8 cellular contexts compared by ENCODE assay signal in genomic region chr11:128859563-128860441, GRCh38. TPM values are rescaled to one million over a fixed set of nuclear protein-coding genes. Genes with fewer than 3 reads are reported as not detected.
DNase-seq lines count a peak whose midpoint lies in the region; ATAC-seq, FAIRE-seq and TF ChIP-seq lines count a peak whose summit lies in the region.

No MANE protein-coding gene starts in this region.

- H3K36me3 ChIP-seq in RWPE2 (ENCODE audit: low read depth) = no peaks in the 10 kb centered on the region
- H3K36me3 ChIP-seq in left ventricle myocardium inferior = no peaks in the 10 kb centered on the region
- H3K36me3 ChIP-seq in small intestine (ENCODE audit: control insufficient read depth in 2 of 2, insufficient read depth in 2 of 2, low read length in 2 of 2) = no peaks in the 10 kb centered on the region

- no peak for FAIRE-seq in small intestine (lab: Jason Lieb, UNC)

- H3K27me3 ChIP-seq in RWPE2 (ENCODE audit: insufficient read depth, poor library complexity, severe bottlenecking) (no peaks in the 10 kb centered on the region), left ventricle myocardium inferior (ENCODE audit: low read depth) (no peaks in the 10 kb centered on the region), small intestine (ENCODE audit: control insufficient read depth in 2 of 2, insufficient read depth in 2 of 2, low read length in 2 of 2) (no peaks in the 10 kb centered on the region)

- ATAC-seq in GM19023 (IDR thresholded peaks at IDR 0.05; ENCODE audit: unreplicated experiment) (peak; percentile 86), HG03108 (IDR thresholded peaks at IDR 0.05; ENCODE audit: unreplicated experiment) (peak; percentile 90), RWPE2 (ENCODE audit: low read depth) (0 out of 3 replicates have a peak, but pooled peaks have one; percentile 10)

- H3K27ac ChIP-seq in RWPE2 (ENCODE audit: poor library complexity, severe bottlenecking) = no peak overlapping the region
- no peak overlapping the region for H3K27ac ChIP-seq in left ventricle myocardium inferior (replicated peaks)
- H3K27ac ChIP-seq in small intestine (ENCODE audit: low read depth in 1 of 2, low read length in 1 of 2) = no peak overlapping the region

- intact Hi-C loops in left ventricle myocardium inferior (cut with micrococcal nuclease) = no loop called here

- WGBS in small intestine, 3 donors = 18 to 29% (median 28%) methylated on average over 33 of the region's 33 CpGs

- CTCF ChIA-PET in AG04449 (lab: Yijun Ruan, JAX) = interaction anchor here (1.0 to 5.7 kb wide), 5 partner anchors 9 to 702 kb away, joined by 3 to 47 read pairs (median 8); no protein-coding TSS in a partner anchor

- TF ChIP-seq CTCF in AG04449 (IDR thresholded peaks at IDR 0.05; ENCODE audit: insufficient read depth, low read length, missing control alignments) = peak; percentile 73
- peak; percentile 85 for TF ChIP-seq CTCF in RWPE2 (IDR thresholded peaks at IDR 0.05; ENCODE audit: poor library complexity, severe bottlenecking)
- TF ChIP-seq CTCF in left ventricle myocardium inferior (IDR thresholded peaks at IDR 0.05; ENCODE audit: borderline replicate concordance) = peak; percentile 97

- H3K4me1 ChIP-seq in RWPE2 (ENCODE audit: insufficient read depth, poor library complexity, severe bottlenecking) = peaks cover 12% of the 10 kb centered on the region
- H3K4me1 ChIP-seq in left ventricle myocardium inferior = peaks cover 12% of the 10 kb centered on the region
- no peaks in the 10 kb centered on the region for H3K4me1 ChIP-seq in small intestine (ENCODE audit: control insufficient read depth in 2 of 2, insufficient read depth in 1 of 2, low read depth in 1 of 2, low read length in 1 of 2)

- H3K9me3 ChIP-seq in RWPE2 (ENCODE audit: severe bottlenecking) (no peaks in the 10 kb centered on the region), left ventricle myocardium inferior (replicated peaks) (no peaks in the 10 kb centered on the region), small intestine (ENCODE audit: control insufficient read depth, low read depth) (no peaks in the 10 kb centered on the region)

- H3K4me3 ChIP-seq in AG04449 (ENCODE audit: low read depth, low read length) (no peak overlapping the region), RWPE2 (ENCODE audit: severe bottlenecking) (no peak overlapping the region), left ventricle myocardium inferior (no peak overlapping the region), small intestine (ENCODE audit: low read depth in 1 of 2, low read length in 2 of 2) (no peak overlapping the region)

- POLR2A ChIA-PET in AG04449 (lab: Yijun Ruan, JAX) = no interaction called here

- DNase-seq in AG04449 (ENCODE audit: low read depth, low spot score) = no peak
- no peak for DNase-seq in RWPE2 (ENCODE audit: low spot score)
- DNase-seq in activated gamma-delta T cell treated with Interleukin-2 at 50 U/mL for 16 hours = peak; percentile 67
- DNase-seq in left ventricle myocardium inferior = peak; percentile 76
- DNase-seq in small intestine = peak; percentile 59
- DNase-seq in COLO829 (ENCODE audit: low spot score) = no peak

RNA-seq across cellular contexts. Expression of gene KCNJ1, which starts 7.3 kb away (rescaled TPM):
- not detected for total RNA-seq in left ventricle myocardium inferior
- polyA plus RNA-seq in small intestine = under 1 TPM in 1 of 3 donors, not detected in 2; 0.06 TPM

RNA-seq across cellular contexts. Expression of gene KCNJ5, which starts 31.4 kb away (rescaled TPM):
- total RNA-seq in left ventricle myocardium inferior = 5.4 TPM
- polyA plus RNA-seq in small intestine = under 1 TPM in 2 of 3 donors, not detected in 1; 0.54 to 0.76 TPM

Comparison
In these comparisons a context has a peak if more than half of its experiments do, and no peak if none do; other contexts are left out.
1. DNase-seq: peak in activated gamma-delta T cell treated with Interleukin-2 at 50 U/mL for 16 hours (single experiment), left ventricle myocardium inferior (single experiment) and small intestine (single experiment); none in AG04449 (single experiment), RWPE2 (single experiment) and COLO829 (single experiment).
2. ATAC-seq: peak in every context shown above with its lines; median percentile 90 in HG03108; 86 in GM19023; 10 in RWPE2.
3. Peak in every context shown above with its lines, with median percentiles within 50 percentile points of each other: CTCF ChIP-seq.